ENCODE assay signal across 1 cellular context in the genomic region with DNA sequence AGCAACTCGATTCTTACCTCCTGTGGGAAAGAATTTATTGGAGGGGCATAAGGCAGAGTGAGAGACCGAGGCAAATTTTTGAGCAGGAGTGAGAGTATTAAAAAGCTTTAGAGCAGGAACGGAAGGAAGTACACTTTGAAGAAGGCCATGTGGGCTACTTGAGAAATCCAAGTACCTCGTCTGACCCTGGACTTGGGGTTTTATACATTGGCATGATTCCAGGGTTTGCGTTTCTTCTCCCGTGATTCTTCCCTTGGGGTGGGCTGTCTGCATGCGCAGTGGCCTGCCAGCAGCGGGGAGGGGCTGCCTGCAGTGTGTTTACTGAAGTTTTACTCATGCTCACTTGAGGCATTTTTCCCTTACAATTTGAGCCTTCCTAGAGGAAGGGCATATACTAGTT.
TF ChIP-seq lines count a peak whose summit lies in the region.

No MANE protein-coding gene starts in this region.

TF ChIP-seq in H1, 55 proteins besides CTCF, POLR2A, EP300 and RAD21:
- TF ChIP-seq KDM4A (IDR thresholded peaks at IDR 0.05; ENCODE audit: low read depth, low read length, severe bottlenecking) (no peak), RXRA (IDR thresholded peaks at IDR 0.05; ENCODE audit: insufficient read depth, low read depth, low read length) (no peak)
